ENCODE assay signal across 8 cellular contexts in the genomic region with DNA sequence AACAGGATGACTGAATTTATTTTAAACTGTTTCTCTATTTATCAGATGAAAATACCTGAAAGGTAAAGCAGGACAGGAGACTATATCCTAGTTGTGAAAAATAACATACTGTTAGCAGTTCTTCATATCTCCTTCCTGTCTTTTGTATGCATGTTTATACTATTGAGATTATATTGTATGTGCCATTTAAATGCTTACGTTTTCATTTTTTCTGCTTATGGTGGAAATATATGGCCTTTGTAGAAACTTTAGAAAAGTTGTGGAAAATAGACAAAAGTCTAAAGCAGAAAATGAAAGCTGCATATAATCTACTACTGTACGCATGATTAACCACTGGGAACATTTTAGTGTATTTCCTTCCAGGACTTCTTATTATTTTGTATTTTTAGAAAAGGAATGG. TPM values are rescaled to one million over a fixed set of nuclear protein-coding genes. Genes with fewer than 3 reads are reported as not detected.
DNase-seq lines count a peak whose midpoint lies in the region; ATAC-seq and TF ChIP-seq lines count a peak whose summit lies in the region.

No MANE protein-coding gene starts in this region.

- no peak for DNase-seq in heart left ventricle
- no peak for DNase-seq in Right ventricle myocardium inferior (ENCODE audit: missing footprints)
- no peak for DNase-seq in breast epithelium (ENCODE audit: low spot score in 2 of 2)
- DNase-seq in dermis blood vessel endothelial cell, result no peak

- ATAC-seq in heart left ventricle (no peak), Right ventricle myocardium inferior (no peak), GM21717 (IDR thresholded peaks at IDR 0.05; ENCODE audit: unreplicated experiment) (no peak), HG02798 (IDR thresholded peaks at IDR 0.05; ENCODE audit: poor library complexity, unreplicated experiment) (no peak)

- H3K4me1 ChIP-seq in heart left ventricle (peaks cover 0 to 36% (median 13%) of the 10 kb centered on the region in 12 donors), breast epithelium (no peaks in the 10 kb centered on the region), mononuclear cell (ENCODE audit: insufficient read depth, low read length) (peaks cover 33% of the 10 kb centered on the region), urinary bladder (ENCODE audit: insufficient read depth) (no peaks in the 10 kb centered on the region)

- no peaks in the 10 kb centered on the region for H3K9me3 ChIP-seq in heart left ventricle
- no peaks in the 10 kb centered on the region for H3K9me3 ChIP-seq in breast epithelium
- no peaks in the 10 kb centered on the region for H3K9me3 ChIP-seq in mononuclear cell (ENCODE audit: low read depth, low read length)

- peak overlapping the region; percentile 66 to 93 (median 82) for H3K4me3 ChIP-seq in heart left ventricle
- peak overlapping the region; percentile 71 to 97 (median 74) for H3K4me3 ChIP-seq in breast epithelium
- peak overlapping the region; percentile 52 for H3K4me3 ChIP-seq in mononuclear cell (ENCODE audit: low read length)
- peak overlapping the region; percentile 81 for H3K4me3 ChIP-seq in urinary bladder (ENCODE audit: low read depth, low read length)

- TF ChIP-seq POLR2A in heart left ventricle (IDR thresholded peaks at IDR 0.05), result no peak
- TF ChIP-seq POLR2A in breast epithelium (IDR thresholded peaks at IDR 0.05), result no peak

- no peaks in the 10 kb centered on the region for H3K27me3 ChIP-seq in heart left ventricle
- no peaks in the 10 kb centered on the region for H3K27me3 ChIP-seq in breast epithelium
- peaks cover 9% of the 10 kb centered on the region for H3K27me3 ChIP-seq in mononuclear cell (ENCODE audit: insufficient read depth, low read length)

- peak overlapping the region; percentile 87 to 99 (median 96) for H3K27ac ChIP-seq in heart left ventricle
- peak overlapping the region; percentile 91 to 95 for H3K27ac ChIP-seq in breast epithelium
- no peak overlapping the region for H3K27ac ChIP-seq in urinary bladder (ENCODE audit: low read depth)

- H3K36me3 ChIP-seq in heart left ventricle (no peaks in the 10 kb centered on the region), breast epithelium (no peaks in the 10 kb centered on the region), urinary bladder (ENCODE audit: insufficient read depth) (no peaks in the 10 kb centered on the region)

- intact Hi-C loops in heart left ventricle (cut with DNase I) (loop anchor here in 4 of 10 donors (2.0 to 10.0 kb wide), 5 partner anchors 15 to 467 kb away; a partner anchor contains a TSS), Right ventricle myocardium inferior (cut with DNase I) (loop anchor here (10.0 kb wide), 2 partner anchors 49 to 351 kb away; a partner anchor contains a TSS), breast epithelium (cut with DNase I; ENCODE audit: low total_unique reads) (no loop called here)

- TF ChIP-seq CTCF in heart left ventricle (IDR thresholded peaks at IDR 0.05), result no peak
- TF ChIP-seq CTCF in breast epithelium (IDR thresholded peaks at IDR 0.05), result no peak

- WGBS in heart left ventricle, 4 donors, result 27 to 36% (median 33%) methylated on average over 2 of the region's 2 CpGs
- 32% methylated on average over 2 of the region's 2 CpGs for WGBS in urinary bladder

RNA-seq across cellular contexts. Expression of a gene that starts 2.1 kb away (rescaled TPM):
- total RNA-seq in heart left ventricle (10 to 100 TPM; 31.4 to 89.6 (median 45.9) TPM), Right ventricle myocardium inferior (63.9 TPM), breast epithelium (100 to 1,000 TPM in 1 of 3 donors, 10 to 100 TPM in 2; 12.8 to 136 (median 24.6) TPM), mononuclear cell (14.5 TPM), urinary bladder (24.2 TPM), dermis blood vessel endothelial cell (1.0 and 2.1 TPM in 2 replicates)
- polyA plus RNA-seq in heart left ventricle (10 to 100 TPM in 1 of 2 donors, 1 to 10 TPM in 1; 6.2 to 14.9 TPM), urinary bladder (20.2 TPM)
